Comparison of ENCODE assay signal across 23 cellular contexts in the genomic region with DNA sequence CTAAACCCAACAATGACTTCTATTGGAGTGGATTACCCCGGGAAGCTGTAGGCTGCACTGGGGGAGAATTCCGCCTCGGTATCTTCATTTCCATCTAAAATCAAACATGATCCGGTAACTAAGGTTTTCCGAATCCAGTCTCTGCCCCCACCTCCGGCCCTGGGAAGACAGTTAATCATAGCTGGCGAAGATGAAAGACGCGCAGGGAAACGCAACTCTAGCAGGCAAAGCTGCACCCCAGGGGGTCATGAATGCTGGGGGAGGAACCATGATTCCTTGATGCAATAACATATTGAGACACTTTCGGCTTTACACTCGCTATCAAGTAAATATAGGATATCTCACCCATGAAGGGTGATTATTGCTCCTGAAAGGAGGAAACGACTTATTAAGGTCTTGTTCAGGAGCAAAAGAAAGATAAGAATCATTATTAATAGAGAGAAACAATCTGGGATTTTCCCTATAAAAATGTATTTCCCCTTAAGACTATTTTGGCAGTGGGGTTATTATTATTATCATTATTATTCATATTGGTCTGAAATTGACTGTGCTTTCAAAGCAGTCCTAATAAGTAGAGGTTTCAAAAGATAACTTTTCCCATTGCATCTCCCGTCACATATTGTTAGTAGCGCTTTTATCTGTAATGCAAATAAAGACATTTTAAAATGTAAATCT.
DNase-seq lines count a peak whose midpoint lies in the region; ATAC-seq and TF ChIP-seq lines count a peak whose summit lies in the region.
"Had no signal": no experiment of that assay in that cellular context is flagged by ENCODE, and none has a peak within 500 bp of the region (broad histone marks: within the 10 kb centered on the region; RNA-seq: fewer than 3 reads in every experiment).

No MANE protein-coding gene starts in this region.

- H3K4me1 ChIP-seq in PC-3 (ENCODE audit: insufficient read depth, low read length): no peaks in the 10 kb centered on the region

- ATAC-seq in PC-3 (no peak), HG03460 (IDR thresholded peaks at IDR 0.05; ENCODE audit: unreplicated experiment) (no peak)
- ATAC-seq: CD8-positive, alpha-beta T cell; HCT116; left colon; Panc1; stimulated activated effector memory CD8-positive, alpha-beta T cell treated with anti-CD3 and anti-CD28 coated beads, Interleukin-12 subunit alpha, Interleukin-12 subunit beta, amount 100 ng/mL, for 72 hours had no signal

- no peak overlapping the region for H3K9ac ChIP-seq in PC-3 (ENCODE audit: low read length)

- 0 out of 2 replicates have a peak overlapping the region, but pooled peaks have one; percentile 8 for H3K27ac ChIP-seq in PC-3 (ENCODE audit: low read length)
- H3K27ac ChIP-seq: 22Rv1, cardiac muscle cell, HL-60 had no signal

- H3K36me3 ChIP-seq in PC-3 (ENCODE audit: low read depth, low read length): no peaks in the 10 kb centered on the region
- H3K36me3 ChIP-seq: cardiac muscle cell had no signal

- no peaks in the 10 kb centered on the region for H3K9me3 Mint-ChIP-seq in activated CD4-positive, alpha-beta memory T cell treated with anti-CD3 and anti-CD28 coated beads, Interleukin-2, amount 10 ng/mL, durations not matched to agents 7 days and 5 days
- H3K9me3 Mint-ChIP-seq: activated naive CD4-positive, alpha-beta T cell treated with anti-CD3 and anti-CD28 coated beads, Interleukin-2, amount 50 U/mL, for 24 hours; CD8-positive, alpha-beta T cell; dendritic cell treated with granulocyte-macrophage colony-stimulating factor and Interleukin-4, amounts not matched to agents 40 ng/mL and 50 ng/mL, for 4 days; stimulated activated effector memory CD8-positive, alpha-beta T cell treated with anti-CD3 and anti-CD28 coated beads, Interleukin-12 subunit alpha, Interleukin-12 subunit beta, amount 100 ng/mL, for 72 hours had no signal

- H3K36me3 Mint-ChIP-seq in activated CD4-positive, alpha-beta memory T cell treated with anti-CD3 and anti-CD28 coated beads, Interleukin-2, amount 10 ng/mL, durations not matched to agents 7 days and 5 days (ENCODE audit: low read depth): peaks cover 2% of the 10 kb centered on the region
- H3K36me3 Mint-ChIP-seq: activated naive CD4-positive, alpha-beta T cell treated with anti-CD3 and anti-CD28 coated beads, Interleukin-2, amount 50 U/mL, for 24 hours; CD8-positive, alpha-beta T cell had no signal

- H3K4me3 ChIP-seq in PC-3 (ENCODE audit: low read length) (no peak overlapping the region), iPS-11a (ENCODE audit: low read depth, low read length) (peak overlapping the region; percentile 22)
- H3K4me3 ChIP-seq: cardiac muscle cell had no signal

- H3K4me3 Mint-ChIP-seq in activated CD4-positive, alpha-beta memory T cell treated with anti-CD3 and anti-CD28 coated beads, Interleukin-2, amount 10 ng/mL, durations not matched to agents 7 days and 5 days: no peak overlapping the region
- H3K4me3 Mint-ChIP-seq: activated naive CD4-positive, alpha-beta T cell treated with anti-CD3 and anti-CD28 coated beads, Interleukin-2, amount 50 U/mL, for 24 hours; CD8-positive, alpha-beta T cell; dendritic cell treated with granulocyte-macrophage colony-stimulating factor and Interleukin-4, amounts not matched to agents 40 ng/mL and 50 ng/mL, for 4 days; stimulated activated effector memory CD8-positive, alpha-beta T cell treated with anti-CD3 and anti-CD28 coated beads, Interleukin-12 subunit alpha, Interleukin-12 subunit beta, amount 100 ng/mL, for 72 hours had no signal

- POLR2A ChIA-PET in PC-3 (lab: Charles Lee; ENCODE audit: unreplicated experiment): no interaction called here
- POLR2A ChIA-PET in activated CD4-positive, alpha-beta memory T cell treated with anti-CD3 and anti-CD28 coated beads, Interleukin-2, amount 10 ng/mL, durations not matched to agents 7 days and 5 days (lab: Charles Lee): no interaction called here

- no peaks in the 10 kb centered on the region for H3K9me2 ChIP-seq in PC-3 (replicated peaks; ENCODE audit: low read length)

- peak overlapping the region; percentile 12 for H3K4me2 ChIP-seq in PC-3 (ENCODE audit: low read length)

- intact Hi-C loops in PC-3 (cut with micrococcal nuclease): loop anchor here (5.0 kb wide), 1 partner anchor 200 kb away; no protein-coding TSS in a partner anchor

- H3K27me3 ChIP-seq in PC-3 (ENCODE audit: low read length): peaks cover 100% of the 10 kb centered on the region

- CTCF ChIA-PET in PC-3 (lab: Charles Lee): no interaction called here
- CTCF ChIA-PET in activated CD4-positive, alpha-beta memory T cell treated with anti-CD3 and anti-CD28 coated beads, Interleukin-2, amount 10 ng/mL, durations not matched to agents 7 days and 5 days (lab: Charles Lee): no interaction called here

- no peaks in the 10 kb centered on the region for H3K9me3 ChIP-seq in PC-3 (ENCODE audit: low read length)

- peaks cover 45% of the 10 kb centered on the region for H3K4me1 Mint-ChIP-seq in activated CD4-positive, alpha-beta memory T cell treated with anti-CD3 and anti-CD28 coated beads, Interleukin-2, amount 10 ng/mL, durations not matched to agents 7 days and 5 days
- H3K4me1 Mint-ChIP-seq: activated naive CD4-positive, alpha-beta T cell treated with anti-CD3 and anti-CD28 coated beads, Interleukin-2, amount 50 U/mL, for 24 hours had no signal

- BruUV-seq in PC-3 (replicated peaks; lab: Mats Ljungman, UMichigan): no TSS peak

- DNase-seq in NCI-H748 (lab: John Stamatoyannopoulos, UW; ENCODE audit: unreplicated experiment) (peak; percentile 22), NCI-H748 treated with DMSO at 0.1 percent for 48 hours (lab: John Stamatoyannopoulos, UW) (no peak), PC-3 (no peak), retina (peak; percentile 65), NAMALWA (ENCODE audit: low spot score) (no peak)
- DNase-seq in activated CD4-positive, alpha-beta memory T cell treated with anti-CD3 and anti-CD28 coated beads, Interleukin-2, amount 10 ng/mL, durations not matched to agents 7 days and 5 days: no peak
- DNase-seq: GDM1, IMR-90, left colon, mesenchymal stem cell, NCI-H2081, SIG-M5 had no signal

- H3F3A ChIP-seq in PC-3 (ENCODE audit: low read length, unreplicated experiment): no peaks in the 10 kb centered on the region

- H2AFZ ChIP-seq in PC-3 (ENCODE audit: low read length): no peak overlapping the region

- no peaks in the 10 kb centered on the region for H3K79me2 ChIP-seq in PC-3 (ENCODE audit: low read length)

- TF ChIP-seq CTCF in PC-3 (conservative IDR thresholded peaks at IDR 0.05; ENCODE audit: low read depth, low read length): no peak

- H4K20me1 ChIP-seq in PC-3 (ENCODE audit: low read length): no peaks in the 10 kb centered on the region

- H3K27me3 Mint-ChIP-seq in activated CD4-positive, alpha-beta memory T cell treated with anti-CD3 and anti-CD28 coated beads, Interleukin-2, amount 10 ng/mL, durations not matched to agents 7 days and 5 days: no peaks in the 10 kb centered on the region
- H3K27me3 Mint-ChIP-seq: activated naive CD4-positive, alpha-beta T cell treated with anti-CD3 and anti-CD28 coated beads, Interleukin-2, amount 50 U/mL, for 24 hours had no signal

- H3K27ac Mint-ChIP-seq in activated CD4-positive, alpha-beta memory T cell treated with anti-CD3 and anti-CD28 coated beads, Interleukin-2, amount 10 ng/mL, durations not matched to agents 7 days and 5 days: no peak overlapping the region
- H3K27ac Mint-ChIP-seq: activated naive CD4-positive, alpha-beta T cell treated with anti-CD3 and anti-CD28 coated beads, Interleukin-2, amount 50 U/mL, for 24 hours; CD8-positive, alpha-beta T cell; dendritic cell treated with granulocyte-macrophage colony-stimulating factor and Interleukin-4, amounts not matched to agents 40 ng/mL and 50 ng/mL, for 4 days; stimulated activated effector memory CD8-positive, alpha-beta T cell treated with anti-CD3 and anti-CD28 coated beads, Interleukin-12 subunit alpha, Interleukin-12 subunit beta, amount 100 ng/mL, for 72 hours had no signal

Comparison
In these comparisons a context has a peak if more than half of its experiments do, and no peak if none do; other contexts are left out.
1. DNase-seq: peak in NCI-H748 (single experiment) and retina (single experiment); none in NCI-H748 treated with DMSO at 0.1 percent for 48 hours (single experiment), PC-3 (single experiment), activated CD4-positive, alpha-beta memory T cell treated with anti-CD3 and anti-CD28 coated beads, Interleukin-2, amount 10 ng/mL, durations not matched to agents 7 days and 5 days (single experiment) and NAMALWA (single experiment).